Comparison of ENCODE assay signal across 28 cellular contexts in the genomic region with DNA sequence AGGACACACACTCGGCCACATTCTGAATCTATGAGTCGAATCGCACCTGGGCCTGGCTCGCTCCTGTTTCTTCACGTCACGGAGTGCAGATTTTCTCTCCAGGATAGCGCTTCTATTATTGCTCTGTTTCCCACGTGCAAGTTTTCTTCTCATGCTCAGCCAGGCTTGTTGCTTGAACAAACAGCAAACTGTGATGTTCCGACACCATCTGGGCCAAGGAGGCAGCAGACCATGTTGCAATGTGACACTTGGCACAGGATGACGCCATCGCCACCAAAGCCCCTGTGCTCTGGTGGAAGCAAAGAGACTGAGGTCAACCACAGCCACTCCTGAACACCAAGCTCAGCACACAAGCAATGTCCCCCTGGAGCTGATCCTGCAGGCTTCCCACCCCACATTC.
"Had no signal": no experiment of that assay in that cellular context is flagged by ENCODE, and none has a peak within 500 bp of the region (broad histone marks: within the 10 kb centered on the region; RNA-seq: fewer than 3 reads in every experiment).

No MANE protein-coding gene starts in this region.

- H3K36me3 ChIP-seq: adrenal gland, SJSA1 had no signal

- H3K9me3 Mint-ChIP-seq: activated CD4-positive, alpha-beta T cell treated with anti-CD3 and anti-CD28 coated beads, Interleukin-2, amount 10 ng/mL, durations not matched to agents 24 days and 14 days; activated naive CD4-positive, alpha-beta T cell treated with anti-CD3 and anti-CD28 coated beads, Interleukin-2, amount 50 U/mL, for 24 hours; activated naive CD8-positive, alpha-beta T cell treated with anti-CD3 and anti-CD28 coated beads, Interleukin-2, amount 10 ng/mL, durations not matched to agents 7 days and 5 days; activated T-cell treated with anti-CD3 and anti-CD28 coated beads, Interleukin-2, amount 50 U/mL, for 24 hours; activated T-helper 2 cell treated with anti-CD3 and anti-CD28 coated beads, Interferon-gamma antibody, Interleukin-2, Interleukin-4, amounts not matched to agents 10 μg/mL and 5 μg/mL and 100 μg/mL, durations not matched to agents 14 hours and 24 hours and 36 hours; T-helper 1 cell treated with Interleukin-12 subunit alpha and Interleukin-12 subunit beta and Interleukin-4 antibody, amounts not matched to agents 30 μg/mL and 1 μg/mL, for 36 hours; T-helper 2 cell treated with Interferon-gamma antibody and Interleukin-4, amounts not matched to agents 5 μg/mL and 100 μg/mL, for 36 hours had no signal

- FAIRE-seq: astrocyte, TTC549 had no signal

- H3K27me3 Mint-ChIP-seq: activated CD4-positive, alpha-beta T cell treated with anti-CD3 and anti-CD28 coated beads, Interleukin-2, amount 10 ng/mL, durations not matched to agents 24 days and 14 days; activated naive CD4-positive, alpha-beta T cell treated with anti-CD3 and anti-CD28 coated beads, Interleukin-2, amount 50 U/mL, for 24 hours; activated naive CD8-positive, alpha-beta T cell treated with anti-CD3 and anti-CD28 coated beads, Interleukin-2, amount 10 ng/mL, durations not matched to agents 7 days and 5 days had no signal

- H3K4me3 Mint-ChIP-seq: activated CD4-positive, alpha-beta T cell treated with anti-CD3 and anti-CD28 coated beads, Interleukin-2, amount 10 ng/mL, durations not matched to agents 24 days and 14 days; activated CD8-positive, alpha-beta T cell treated with anti-CD3 and anti-CD28 coated beads, Interleukin-2, amount 10 ng/mL, durations not matched to agents 7 days and 5 days; activated naive CD4-positive, alpha-beta T cell treated with anti-CD3 and anti-CD28 coated beads, Interleukin-2, amount 50 U/mL, for 24 hours; activated naive CD8-positive, alpha-beta T cell treated with anti-CD3 and anti-CD28 coated beads, Interleukin-2, amount 10 ng/mL, durations not matched to agents 7 days and 5 days; activated T-cell treated with anti-CD3 and anti-CD28 coated beads, Interleukin-2, amount 50 U/mL, for 24 hours; brain; T-helper 1 cell treated with Interleukin-12 subunit alpha and Interleukin-12 subunit beta and Interleukin-4 antibody, amounts not matched to agents 30 μg/mL and 1 μg/mL, for 36 hours; T-helper 2 cell treated with Interferon-gamma antibody and Interleukin-4, amounts not matched to agents 5 μg/mL and 100 μg/mL, for 36 hours had no signal

- H3K27ac Mint-ChIP-seq: activated CD4-positive, alpha-beta T cell treated with anti-CD3 and anti-CD28 coated beads, Interleukin-2, amount 10 ng/mL, durations not matched to agents 24 days and 14 days; activated CD8-positive, alpha-beta T cell treated with anti-CD3 and anti-CD28 coated beads, Interleukin-2, amount 10 ng/mL, durations not matched to agents 7 days and 5 days; activated naive CD4-positive, alpha-beta T cell treated with anti-CD3 and anti-CD28 coated beads, Interleukin-2, amount 50 U/mL, for 24 hours; activated naive CD8-positive, alpha-beta T cell treated with anti-CD3 and anti-CD28 coated beads, Interleukin-2, amount 10 ng/mL, durations not matched to agents 7 days and 5 days; activated T-cell treated with anti-CD3 and anti-CD28 coated beads, Interleukin-2, amount 50 U/mL, for 24 hours; activated T-helper 2 cell treated with anti-CD3 and anti-CD28 coated beads, Interferon-gamma antibody, Interleukin-2, Interleukin-4, amounts not matched to agents 10 μg/mL and 5 μg/mL and 100 μg/mL, durations not matched to agents 14 hours and 24 hours and 36 hours; brain; T-helper 1 cell treated with Interleukin-12 subunit alpha and Interleukin-12 subunit beta and Interleukin-4 antibody, amounts not matched to agents 30 μg/mL and 1 μg/mL, for 36 hours; T-helper 2 cell treated with Interferon-gamma antibody and Interleukin-4, amounts not matched to agents 5 μg/mL and 100 μg/mL, for 36 hours had no signal

- DNase-seq: activated CD4-positive, alpha-beta T cell treated with anti-CD3 and anti-CD28 coated beads, Interleukin-2, amount 10 ng/mL, durations not matched to agents 24 days and 14 days; activated CD4-positive, alpha-beta T cell treated with anti-CD3 and anti-CD28 coated beads, Interleukin-2, amount 50 U/mL, for 4 hours; activated CD8-positive, alpha-beta T cell treated with anti-CD3 and anti-CD28 coated beads, Interleukin-2, amount 10 ng/mL, durations not matched to agents 7 days and 5 days; activated gamma-delta T cell; activated naive CD4-positive, alpha-beta T cell treated with Interleukin-2 at 50 U/mL for 16 hours; activated naive CD8-positive, alpha-beta T cell treated with anti-CD3 and anti-CD28 coated beads, Interleukin-2, amount 10 ng/mL, durations not matched to agents 7 days and 5 days; activated T-cell treated with anti-CD3 and anti-CD28 coated beads, Interleukin-2, amount 50 U/mL, for 24 hours; adrenal gland; central memory CD4-positive, alpha-beta T cell; KG1; MM.1S; NCI-H1105; NCI-H1417 treated with DMSO at 0.1 percent for 48 hours; NCI-H2029 treated with DMSO at 0.1 percent for 48 hours; NCI-H2107; NCI-H226; NCI-H446 treated with DMSO at 0.1 percent for 48 hours; NCI-H524; SHP77; SK-N-SH had no signal

- H3K9me3 ChIP-seq: adrenal gland, SJSA1, SK-N-SH had no signal

- H3K27me3 ChIP-seq: adrenal gland, SJSA1 had no signal

- H3K4me1 Mint-ChIP-seq: activated CD4-positive, alpha-beta T cell treated with anti-CD3 and anti-CD28 coated beads, Interleukin-2, amount 10 ng/mL, durations not matched to agents 24 days and 14 days; activated naive CD4-positive, alpha-beta T cell treated with anti-CD3 and anti-CD28 coated beads, Interleukin-2, amount 50 U/mL, for 24 hours; activated naive CD8-positive, alpha-beta T cell treated with anti-CD3 and anti-CD28 coated beads, Interleukin-2, amount 10 ng/mL, durations not matched to agents 7 days and 5 days; brain had no signal

- H3K36me3 Mint-ChIP-seq: activated naive CD4-positive, alpha-beta T cell treated with anti-CD3 and anti-CD28 coated beads, Interleukin-2, amount 50 U/mL, for 24 hours; activated naive CD8-positive, alpha-beta T cell treated with anti-CD3 and anti-CD28 coated beads, Interleukin-2, amount 10 ng/mL, durations not matched to agents 7 days and 5 days; brain had no signal

- H3K27ac ChIP-seq: adrenal gland, SJSA1 had no signal

- H3K4me2 ChIP-seq: SK-N-SH had no signal

- H3K4me1 ChIP-seq: adrenal gland, SJSA1 had no signal

- H3K4me3 ChIP-seq: adrenal gland, SJSA1 had no signal

- H3K9ac ChIP-seq: SK-N-SH had no signal
